ENCODE assay signal across 27 cellular contexts in the genomic region with DNA sequence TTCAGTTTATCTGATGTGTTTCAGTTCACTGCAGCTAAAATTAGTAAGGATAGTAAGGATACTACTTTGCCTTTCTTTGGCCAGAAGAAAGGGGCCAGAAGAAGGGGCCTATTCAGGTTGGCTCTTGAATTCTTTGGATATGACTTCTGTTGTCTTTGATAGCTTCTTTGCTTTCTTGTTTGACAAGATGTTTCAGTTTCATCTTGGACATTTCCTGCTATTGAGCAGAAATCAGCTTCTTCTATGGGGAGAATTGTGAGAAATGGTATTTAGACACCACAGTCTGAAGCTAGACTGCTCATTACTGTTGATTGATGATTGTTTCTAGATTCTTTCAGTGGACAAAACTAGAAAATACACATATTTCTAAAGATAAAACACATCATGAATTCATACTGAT. TPM values are rescaled to one million over a fixed set of nuclear protein-coding genes. Genes with fewer than 3 reads are reported as not detected.
A peak's percentile ranks its signal among the peaks of the same experiment; 100 is the strongest.
DNase-seq lines count a peak whose midpoint lies in the region; ATAC-seq and TF ChIP-seq lines count a peak whose summit lies in the region.
"Had no signal": no experiment of that assay in that cellular context is flagged by ENCODE, and none has a peak within 500 bp of the region (broad histone marks: within the 10 kb centered on the region; RNA-seq: fewer than 3 reads in every experiment).

No MANE protein-coding gene starts in this region.

- CTCF ChIA-PET in CD8-positive, alpha-beta memory T cell (lab: Charles Lee), result interaction anchor here (0.7 to 2.0 kb wide), 2 partner anchors 182 to 657 kb away, joined by 3 to 6 read pairs; a partner anchor contains a TSS

- H3K36me3 Mint-ChIP-seq in T-helper 2 cell treated with Interferon-gamma antibody and Interleukin-4, amounts not matched to agents 5 μg/mL and 100 μg/mL, for 36 hours (ENCODE audit: low read depth), result peaks cover 13% of the 10 kb centered on the region
- H3K36me3 Mint-ChIP-seq in CD8-positive, alpha-beta memory T cell, result peaks cover 5 to 36% (median 18%) of the 10 kb centered on the region in 3 donors

- H2AFZ ChIP-seq in MM.1S (ENCODE audit: low read length), result no peak overlapping the region

- no peak overlapping the region for H3K27ac Mint-ChIP-seq in T-helper 2 cell treated with Interferon-gamma antibody and Interleukin-4, amounts not matched to agents 5 μg/mL and 100 μg/mL, for 36 hours
- H3K27ac Mint-ChIP-seq in CD8-positive, alpha-beta memory T cell, result no peak overlapping the region
- H3K27ac Mint-ChIP-seq: activated B cell treated with CpG ODN at 0.5 μM for 24 hours; activated naive CD4-positive, alpha-beta T cell treated with anti-CD3 and anti-CD28 coated beads, Interleukin-2, amount 50 U/mL, for 24 hours; memory B cell had no signal

- no peak overlapping the region for H3K9ac ChIP-seq in MM.1S (ENCODE audit: low read length)

- no peak overlapping the region for H3K4me3 ChIP-seq in MM.1S (ENCODE audit: low read length)
- no peak overlapping the region for H3K4me3 ChIP-seq in CD8-positive, alpha-beta memory T cell (ENCODE audit: low read length)
- H3K4me3 ChIP-seq: esophagus muscularis mucosa, testis had no signal

- no peaks in the 10 kb centered on the region for H3K9me3 ChIP-seq in MM.1S (replicated peaks; ENCODE audit: insufficient read depth, low read length)
- H3K9me3 ChIP-seq in CD8-positive, alpha-beta memory T cell (ENCODE audit: low read length), result no peaks in the 10 kb centered on the region
- H3K9me3 ChIP-seq: esophagus muscularis mucosa, testis had no signal

- peaks cover 3% of the 10 kb centered on the region for H3K27me3 Mint-ChIP-seq in T-helper 2 cell treated with Interferon-gamma antibody and Interleukin-4, amounts not matched to agents 5 μg/mL and 100 μg/mL, for 36 hours (ENCODE audit: low read depth)
- H3K27me3 Mint-ChIP-seq in CD8-positive, alpha-beta memory T cell, result no peaks in the 10 kb centered on the region
- H3K27me3 Mint-ChIP-seq: activated B cell treated with CpG ODN at 0.5 μM for 24 hours; activated naive CD4-positive, alpha-beta T cell treated with anti-CD3 and anti-CD28 coated beads, Interleukin-2, amount 50 U/mL, for 24 hours; memory B cell had no signal

- H3K27ac ChIP-seq in MM.1S (ENCODE audit: low read length), result peak overlapping the region; percentile 7; the same call in 1 of the 2 replicates
- H3K27ac ChIP-seq in CD8-positive, alpha-beta memory T cell (ENCODE audit: low read depth, low read length), result no peak overlapping the region
- H3K27ac ChIP-seq: C4-2B, esophagus muscularis mucosa, testis had no signal

- no peaks in the 10 kb centered on the region for H4K20me1 ChIP-seq in MM.1S (ENCODE audit: insufficient read depth, low read length)

- DNase-seq in T-helper 2 cell treated with Interferon-gamma antibody and Interleukin-4, amounts not matched to agents 5 μg/mL and 100 μg/mL, for 36 hours (ENCODE audit: low spot score), result no peak
- no peak for DNase-seq in T-helper 2 cell
- DNase-seq in MM.1S, result peak; percentile 47
- no peak for DNase-seq in OCI-M1 (lab: John Stamatoyannopoulos, UW)
- DNase-seq in CD8-positive, alpha-beta memory T cell, result no peak
- DNase-seq in NCI-H69 (lab: John Stamatoyannopoulos, UW), result no peak
- DNase-seq: 8988T; activated B cell treated with CpG ODN at 0.5 μM for 24 hours; activated CD4-positive, alpha-beta T cell treated with anti-CD3 and anti-CD28 coated beads, Interleukin-2, amount 50 U/mL, for 4 hours; Calu3; DMS79; foreskin fibroblast; GDM1; Kasumi-1; NCI-H146; NCI-H2107; NCI-H748 treated with DMSO at 0.1 percent for 48 hours; stimulated activated CD4-positive, alpha-beta T cell treated with anti-CD3 and anti-CD28 coated beads, Interleukin-15, amount 100 ng/mL, for 24 hours; stimulated activated naive CD4-positive, alpha-beta T cell; testis had no signal

- 0 out of 2 replicates have a peak overlapping the region, but pooled peaks have one; percentile 8 for H3K4me2 ChIP-seq in MM.1S (ENCODE audit: low read depth, low read length)

- H3K4me1 ChIP-seq in MM.1S (ENCODE audit: low read length), result peaks cover 11% of the 10 kb centered on the region; the same call in 1 of the 2 replicates
- H3K4me1 ChIP-seq in CD8-positive, alpha-beta memory T cell (ENCODE audit: insufficient read depth, low read length), result peaks cover 10% of the 10 kb centered on the region
- H3K4me1 ChIP-seq: esophagus muscularis mucosa, testis had no signal

- H3K4me1 Mint-ChIP-seq in T-helper 2 cell treated with Interferon-gamma antibody and Interleukin-4, amounts not matched to agents 5 μg/mL and 100 μg/mL, for 36 hours (ENCODE audit: low read depth), result peaks cover 9% of the 10 kb centered on the region
- peaks cover 30 to 51% (median 44%) of the 10 kb centered on the region in 3 donors for H3K4me1 Mint-ChIP-seq in CD8-positive, alpha-beta memory T cell

- no peaks in the 10 kb centered on the region for H3K36me3 ChIP-seq in MM.1S (replicated peaks; ENCODE audit: insufficient read depth, low read length)
- H3K36me3 ChIP-seq in CD8-positive, alpha-beta memory T cell (ENCODE audit: insufficient read depth, low read length), result no peaks in the 10 kb centered on the region
- H3K36me3 ChIP-seq: esophagus muscularis mucosa had no signal

- POLR2A ChIA-PET in CD8-positive, alpha-beta memory T cell (lab: Charles Lee), result no interaction called here

- H3K9me3 Mint-ChIP-seq in T-helper 2 cell treated with Interferon-gamma antibody and Interleukin-4, amounts not matched to agents 5 μg/mL and 100 μg/mL, for 36 hours, result no peaks in the 10 kb centered on the region
- H3K9me3 Mint-ChIP-seq in CD8-positive, alpha-beta memory T cell, result no peaks in the 10 kb centered on the region
- H3K9me3 Mint-ChIP-seq: activated B cell treated with CpG ODN at 0.5 μM for 24 hours; activated naive CD4-positive, alpha-beta T cell treated with anti-CD3 and anti-CD28 coated beads, Interleukin-2, amount 50 U/mL, for 24 hours; memory B cell had no signal

- no peaks in the 10 kb centered on the region for H3F3A ChIP-seq in MM.1S (ENCODE audit: insufficient read depth, low read length)

- no peaks in the 10 kb centered on the region for H3K9me2 ChIP-seq in MM.1S (replicated peaks; ENCODE audit: insufficient read depth, low read length)

- TF ChIP-seq CTCF in MM.1S (IDR thresholded peaks at IDR 0.05; ENCODE audit: low read length), result no peak

- H3K4me3 Mint-ChIP-seq in T-helper 2 cell treated with Interferon-gamma antibody and Interleukin-4, amounts not matched to agents 5 μg/mL and 100 μg/mL, for 36 hours, result peak overlapping the region; percentile 27
- H3K4me3 Mint-ChIP-seq in CD8-positive, alpha-beta memory T cell, result no peak overlapping the region
- H3K4me3 Mint-ChIP-seq: activated B cell treated with CpG ODN at 0.5 μM for 24 hours; activated naive CD4-positive, alpha-beta T cell treated with anti-CD3 and anti-CD28 coated beads, Interleukin-2, amount 50 U/mL, for 24 hours; memory B cell had no signal

- H3K27me3 ChIP-seq in MM.1S (replicated peaks; ENCODE audit: insufficient read depth, low read length), result no peaks in the 10 kb centered on the region
- H3K27me3 ChIP-seq in CD8-positive, alpha-beta memory T cell (ENCODE audit: insufficient read depth, low read length, poor library complexity, severe bottlenecking), result no peaks in the 10 kb centered on the region
- H3K27me3 ChIP-seq: esophagus muscularis mucosa, testis had no signal

- ATAC-seq in GM18867 (IDR thresholded peaks at IDR 0.05; ENCODE audit: unreplicated experiment) (peak; percentile 48), GM21529 (IDR thresholded peaks at IDR 0.05; ENCODE audit: unreplicated experiment) (peak; percentile 69)
- ATAC-seq: left lobe of liver had no signal

- H3K79me2 ChIP-seq in MM.1S (ENCODE audit: low read length), result no peaks in the 10 kb centered on the region

RNA-seq across cellular contexts. Expression of a gene that starts 23.2 kb away (rescaled TPM):
- total RNA-seq in CD8-positive, alpha-beta memory T cell, result 10 to 100 TPM; 10.2 to 11.1 TPM
- polyA plus RNA-seq in CD8-positive, alpha-beta memory T cell, result 6.6 TPM
